ENCODE assay signal across 17 cellular contexts in genomic region chr1:174991473-174991872, GRCh38. TPM values are rescaled to one million over a fixed set of nuclear protein-coding genes. Genes with fewer than 3 reads are reported as not detected.
DNase-seq lines count a peak whose midpoint lies in the region; ATAC-seq and TF ChIP-seq lines count a peak whose summit lies in the region.
"Had no signal": no experiment of that assay in that cellular context is flagged by ENCODE, and none has a peak within 500 bp of the region (broad histone marks: within the 10 kb centered on the region; RNA-seq: fewer than 3 reads in every experiment).

No MANE protein-coding gene starts in this region.

- peaks cover 25% of the 10 kb centered on the region for H3K36me3 Mint-ChIP-seq in activated CD8-positive, alpha-beta memory T cell treated with anti-CD3 and anti-CD28 coated beads, Interleukin-2, amount 10 ng/mL, durations not matched to agents 7 days and 5 days

- no peaks in the 10 kb centered on the region for H3K27me3 ChIP-seq in KMS-11 (ENCODE audit: insufficient read depth, low read depth)
- H3K27me3 ChIP-seq in adipocyte (replicated peaks; ENCODE audit: control insufficient read depth, insufficient read depth, low read length) = no peaks in the 10 kb centered on the region
- H3K27me3 ChIP-seq in uterus = no peaks in the 10 kb centered on the region

- H3K9me3 Mint-ChIP-seq in activated CD8-positive, alpha-beta memory T cell treated with anti-CD3 and anti-CD28 coated beads, Interleukin-2, amount 10 ng/mL, durations not matched to agents 7 days and 5 days (ENCODE audit: low read depth) = no peaks in the 10 kb centered on the region
- H3K9me3 Mint-ChIP-seq: CD14-positive monocyte, IgD-negative memory B cell had no signal

- no peak for DNase-seq in activated CD8-positive, alpha-beta memory T cell treated with anti-CD3 and anti-CD28 coated beads, Interleukin-2, amount 10 ng/mL, durations not matched to agents 7 days and 5 days
- no peak for DNase-seq in activated CD8-positive, alpha-beta memory T cell treated with anti-CD3 and anti-CD28 coated beads for 24 hours
- no peak for DNase-seq in adipocyte (ENCODE audit: low read depth)
- DNase-seq in uterus = no peak
- no peak for DNase-seq in germinal center (ENCODE audit: low spot score)
- no peak for DNase-seq in NCI-H2227 (lab: John Stamatoyannopoulos, UW; ENCODE audit: unreplicated experiment)
- DNase-seq: 8988T, DMS79 treated with DMSO at 0.1 percent for 48 hours, H7, NCI-H1048, NCI-H446, PC-9, SK-N-SH had no signal

- no peak overlapping the region for H3K4me3 Mint-ChIP-seq in activated CD8-positive, alpha-beta memory T cell treated with anti-CD3 and anti-CD28 coated beads, Interleukin-2, amount 10 ng/mL, durations not matched to agents 7 days and 5 days

- H3K4me3 ChIP-seq in KMS-11 (IDR thresholded peaks at IDR 0.05; ENCODE audit: insufficient read depth, low read depth, low read length) (no peak overlapping the region), adipocyte (ENCODE audit: low read length) (no peak overlapping the region), uterus (no peak overlapping the region)

- H3K4me1 ChIP-seq in KMS-11 (ENCODE audit: low read depth, poor library complexity, severe bottlenecking) (peaks cover 67% of the 10 kb centered on the region), adipocyte (ENCODE audit: control insufficient read depth, insufficient read depth, low read length) (peaks cover 34% of the 10 kb centered on the region), uterus (no peaks in the 10 kb centered on the region)

- CTCF ChIA-PET in activated CD8-positive, alpha-beta memory T cell treated with anti-CD3 and anti-CD28 coated beads, Interleukin-2, amount 10 ng/mL, durations not matched to agents 7 days and 5 days (lab: Charles Lee) = no interaction called here

- no peak for TF ChIP-seq CTCF in KMS-11 (conservative IDR thresholded peaks at IDR 0.05; ENCODE audit: low read depth, low read length)
- TF ChIP-seq CTCF in uterus (IDR thresholded peaks at IDR 0.05) = no peak

- TF ChIP-seq POLR2A in uterus (IDR thresholded peaks at IDR 0.05) = no peak

- H3K9ac ChIP-seq in KMS-11 (peak overlapping the region; percentile 50; the same call in 1 of the 2 replicates), adipocyte (ENCODE audit: low read length) (peak overlapping the region; percentile 89)
- H3K9ac ChIP-seq: SK-N-SH had no signal

- peak overlapping the region; percentile 19 for H3K27ac Mint-ChIP-seq in activated CD8-positive, alpha-beta memory T cell treated with anti-CD3 and anti-CD28 coated beads, Interleukin-2, amount 10 ng/mL, durations not matched to agents 7 days and 5 days

- H4K20me1 ChIP-seq in KMS-11 (ENCODE audit: insufficient read depth) = no peaks in the 10 kb centered on the region

- H3K27me3 Mint-ChIP-seq in activated CD8-positive, alpha-beta memory T cell treated with anti-CD3 and anti-CD28 coated beads, Interleukin-2, amount 10 ng/mL, durations not matched to agents 7 days and 5 days = no peaks in the 10 kb centered on the region
- H3K27me3 Mint-ChIP-seq: IgD-negative memory B cell had no signal

- H3K9me3 ChIP-seq in adipocyte (ENCODE audit: control insufficient read depth, low read length) = no peaks in the 10 kb centered on the region
- H3K9me3 ChIP-seq in uterus = no peaks in the 10 kb centered on the region
- H3K9me3 ChIP-seq: SK-N-SH had no signal

- no peaks in the 10 kb centered on the region for H3K79me2 ChIP-seq in KMS-11 (ENCODE audit: insufficient read depth, low read depth)

- H3K27ac ChIP-seq in KMS-11 (peak overlapping the region; percentile 66; the same call in 1 of the 2 replicates), uterus (peak overlapping the region; percentile 85 to 96)
- H3K27ac ChIP-seq: PC-9 had no signal

- peak overlapping the region; percentile 95 for H3K4me2 ChIP-seq in KMS-11

- intact Hi-C loops in uterus (cut with DNase I; ENCODE audit: low total_unique reads) = no loop called here

- peaks cover 39% of the 10 kb centered on the region for H3K4me1 Mint-ChIP-seq in activated CD8-positive, alpha-beta memory T cell treated with anti-CD3 and anti-CD28 coated beads, Interleukin-2, amount 10 ng/mL, durations not matched to agents 7 days and 5 days

- H2AFZ ChIP-seq in KMS-11 (ENCODE audit: low read depth) = no peak overlapping the region
- H2AFZ ChIP-seq: PC-9 had no signal

- ATAC-seq in activated CD8-positive, alpha-beta memory T cell treated with anti-CD3 and anti-CD28 coated beads, Interleukin-2, amount 10 ng/mL, durations not matched to agents 7 days and 5 days = no peak
- ATAC-seq in GM21381 (IDR thresholded peaks at IDR 0.05; ENCODE audit: unreplicated experiment) = no peak

- H3K36me3 ChIP-seq in KMS-11 (ENCODE audit: insufficient read depth) (no peaks in the 10 kb centered on the region), adipocyte (ENCODE audit: control insufficient read depth, insufficient read depth, low read length, severe bottlenecking) (no peaks in the 10 kb centered on the region), uterus (no peaks in the 10 kb centered on the region)

RNA-seq across cellular contexts. Expression of gene CACYBP, which starts 8.3 kb away (rescaled TPM):
- total RNA-seq in activated CD8-positive, alpha-beta memory T cell treated with anti-CD3 and anti-CD28 coated beads, Interleukin-2, amount 10 ng/mL, durations not matched to agents 7 days and 5 days = 100 to 1,000 TPM; 210 to 287 TPM
- 100 to 1,000 TPM in 1 of 4 donors, 10 to 100 TPM in 3; 65.9 to 104 (median 83.4) TPM for total RNA-seq in uterus

RNA-seq across cellular contexts. Expression of gene MRPS14, which starts 31.8 kb away (rescaled TPM):
- 10 to 100 TPM; 33.5 to 40.4 TPM for total RNA-seq in activated CD8-positive, alpha-beta memory T cell treated with anti-CD3 and anti-CD28 coated beads, Interleukin-2, amount 10 ng/mL, durations not matched to agents 7 days and 5 days
- total RNA-seq in uterus = 10 to 100 TPM in 3 of 4 donors, 1 to 10 TPM in 1; 6.4 to 50.3 (median 35.3) TPM
